In the genomic region with DNA sequence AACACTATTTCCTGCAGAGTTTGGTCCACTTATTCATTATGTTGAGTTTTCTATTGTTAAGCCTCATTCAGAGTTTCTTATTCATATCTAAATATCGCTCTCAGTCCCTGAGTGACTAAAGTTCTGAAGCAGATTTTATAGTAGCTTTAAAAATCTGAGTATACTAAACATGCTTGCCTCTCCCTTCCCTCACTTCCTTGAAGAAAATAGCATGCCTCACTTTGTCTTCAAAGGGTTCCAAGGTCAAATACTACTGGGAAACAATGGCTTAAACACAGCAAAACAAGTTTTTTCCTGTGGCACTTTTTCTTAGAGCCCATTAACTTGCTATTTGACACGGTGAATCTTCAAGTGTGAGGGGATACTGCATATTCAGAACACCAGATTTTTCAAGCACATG, we compare ENCODE assay signal across 1 cellular context.
TF ChIP-seq lines count a peak whose summit lies in the region.

No MANE protein-coding gene starts in this region.

TF ChIP-seq in endothelial cell of umbilical vein, 7 proteins besides CTCF, POLR2A, EP300 and RAD21:
- TF ChIP-seq GATA2 (IDR thresholded peaks at IDR 0.05; ENCODE audit: insufficient read depth, insufficient read length, low read depth, low read length) (no peak), FOS (IDR thresholded peaks at IDR 0.05; ENCODE audit: borderline replicate concordance, insufficient read depth, low read length) (no peak), MYC (IDR thresholded peaks at IDR 0.05; ENCODE audit: low read depth, low read length) (no peak), POLR2AphosphoS5 (IDR thresholded peaks at IDR 0.05; ENCODE audit: insufficient read depth, low read depth, low read length) (no peak), JUN (IDR thresholded peaks at IDR 0.05; ENCODE audit: borderline replicate concordance, insufficient read depth, insufficient read length, low read depth) (no peak), EZH2 (IDR thresholded peaks at IDR 0.05; ENCODE audit: borderline replicate concordance, low read depth, low read length, severe bottlenecking) (no peak)
- TF ChIP-seq, protein P1, sequence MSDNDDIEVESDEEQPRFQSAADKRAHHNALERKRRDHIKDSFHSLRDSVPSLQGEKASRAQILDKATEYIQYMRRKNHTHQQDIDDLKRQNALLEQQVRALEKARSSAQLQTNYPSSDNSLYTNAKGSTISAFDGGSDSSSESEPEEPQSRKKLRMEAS (IDR thresholded peaks at IDR 0.05; ENCODE audit: insufficient read depth, insufficient read length) = no peak
